Comparison of ENCODE assay signal across 20 cellular contexts in genomic region chr5:173791878-173792277, GRCh38.
"Had no signal": no experiment of that assay in that cellular context is flagged by ENCODE, and none has a peak within 500 bp of the region (broad histone marks: within the 10 kb centered on the region; RNA-seq: fewer than 3 reads in every experiment).

No MANE protein-coding gene starts in this region.

- DNase-seq: activated CD4-positive, alpha-beta T cell treated with anti-CD3 and anti-CD28 coated beads, Interleukin-2, amount 10 ng/mL, durations not matched to agents 7 days and 5 days; activated CD4-positive, CD25-positive, alpha-beta regulatory T cell; activated CD8-positive, alpha-beta T cell treated with anti-CD3 and anti-CD28 coated beads, Interleukin-2, amount 10 ng/mL, durations not matched to agents 7 days and 5 days; activated naive CD4-positive, alpha-beta T cell treated with anti-CD3 and anti-CD28 coated beads for 36 hours; activated T-cell treated with anti-CD3 and anti-CD28 coated beads, Interleukin-2, amount 50 U/mL, for 4 hours; effector CD4-positive, alpha-beta T cell; lower lobe of right lung; nucleus accumbens; retina; stimulated activated CD4-positive, alpha-beta T cell treated with anti-CD3 and anti-CD28 coated beads, Interleukin-2, amount 100 ng/mL, for 24 hours; stimulated activated naive CD4-positive, alpha-beta T cell treated with Interleukin-2 at 50 U/mL for 16 hours; T-cell; T-helper 9 cell had no signal

- H3K27ac ChIP-seq: esophagus muscularis mucosa, lower lobe of right lung, SK-N-MC, tibial nerve had no signal

- H3K27me3 Mint-ChIP-seq: T-cell had no signal

- H3K4me1 ChIP-seq: esophagus muscularis mucosa, tibial nerve had no signal

- H3K9me3 ChIP-seq: esophagus muscularis mucosa, lower lobe of right lung, tibial nerve had no signal

- H3K36me3 Mint-ChIP-seq: brain, mesothelial cell of epicardium, T-cell had no signal

- H3K27ac Mint-ChIP-seq: activated CD4-positive, alpha-beta T cell treated with anti-CD3 and anti-CD28 coated beads, Interleukin-2, amount 10 ng/mL, durations not matched to agents 7 days and 5 days; activated CD8-positive, alpha-beta T cell treated with anti-CD3 and anti-CD28 coated beads, Interleukin-2, amount 10 ng/mL, durations not matched to agents 7 days and 5 days; activated naive CD4-positive, alpha-beta T cell treated with anti-CD3 and anti-CD28 coated beads for 36 hours; mesothelial cell of epicardium; T-cell had no signal

- H3K36me3 ChIP-seq: esophagus muscularis mucosa, lower lobe of right lung, tibial nerve had no signal

- H3K4me1 Mint-ChIP-seq: activated CD4-positive, alpha-beta T cell treated with anti-CD3 and anti-CD28 coated beads, Interleukin-2, amount 10 ng/mL, durations not matched to agents 7 days and 5 days; nephron had no signal

- ATAC-seq: activated CD8-positive, alpha-beta T cell treated with anti-CD3 and anti-CD28 coated beads, Interleukin-2, amount 10 ng/mL, durations not matched to agents 7 days and 5 days; activated T-cell treated with anti-CD3 and anti-CD28 coated beads, Interleukin-2, amount 50 U/mL, for 4 hours; lower lobe of right lung; T-cell had no signal

- H3K4me3 Mint-ChIP-seq: activated CD4-positive, alpha-beta T cell treated with anti-CD3 and anti-CD28 coated beads, Interleukin-2, amount 10 ng/mL, durations not matched to agents 7 days and 5 days; activated CD8-positive, alpha-beta T cell treated with anti-CD3 and anti-CD28 coated beads, Interleukin-2, amount 10 ng/mL, durations not matched to agents 7 days and 5 days; activated naive CD4-positive, alpha-beta T cell treated with anti-CD3 and anti-CD28 coated beads for 36 hours; activated T-cell treated with anti-CD3 and anti-CD28 coated beads, Interleukin-2, amount 50 U/mL, for 4 hours; brain; central memory CD8-positive, alpha-beta T cell; mesothelial cell of epicardium; nephron; T-cell had no signal

- H3K27me3 ChIP-seq: esophagus muscularis mucosa, tibial nerve had no signal

- H3K4me3 ChIP-seq: esophagus muscularis mucosa, lower lobe of right lung, SK-N-MC, tibial nerve had no signal

- H3K9me3 Mint-ChIP-seq: activated CD4-positive, alpha-beta T cell treated with anti-CD3 and anti-CD28 coated beads, Interleukin-2, amount 10 ng/mL, durations not matched to agents 7 days and 5 days; activated naive CD4-positive, alpha-beta T cell treated with anti-CD3 and anti-CD28 coated beads for 36 hours; activated T-cell treated with anti-CD3 and anti-CD28 coated beads, Interleukin-2, amount 50 U/mL, for 4 hours; central memory CD8-positive, alpha-beta T cell; mesothelial cell of epicardium; nephron; T-cell had no signal
